1 cellular context compared by ENCODE assay signal in genomic region chr6:15247214-15247749, GRCh38.
TF ChIP-seq lines count a peak whose summit lies in the region.

No MANE protein-coding gene starts in this region.

TF ChIP-seq in GM12878, 131 proteins besides CTCF, POLR2A, EP300 and RAD21 (continued from another document):
- TF ChIP-seq PKNOX1 (IDR thresholded peaks at IDR 0.05), result peak; percentile 94
